In genomic region chr6:125789167-125789566, GRCh38 we compare ENCODE assay signal across 8 cellular contexts. TPM values are rescaled to one million over a fixed set of nuclear protein-coding genes. Genes with fewer than 3 reads are reported as not detected.
DNase-seq lines count a peak whose midpoint lies in the region; ATAC-seq and TF ChIP-seq lines count a peak whose summit lies in the region.

No MANE protein-coding gene starts in this region.

- TF ChIP-seq POLR2A in erythroblast (IDR thresholded peaks at IDR 0.05; ENCODE audit: low read length) = no peak
- no peak for TF ChIP-seq POLR2A in prostate gland (IDR thresholded peaks at IDR 0.05)

- H3K27ac ChIP-seq in DND-41 (ENCODE audit: low read length) = peak overlapping the region; percentile 82
- no peak overlapping the region for H3K27ac ChIP-seq in SJCRH30
- peak overlapping the region; percentile 94 to 95 for H3K27ac ChIP-seq in prostate gland

- peaks cover 7% of the 10 kb centered on the region; the same call in 1 of the 2 replicates for H3K36me3 ChIP-seq in DND-41 (ENCODE audit: insufficient read depth, low read length)
- H3K36me3 ChIP-seq in SJCRH30 = no peaks in the 10 kb centered on the region
- H3K36me3 ChIP-seq in prostate gland = no peaks in the 10 kb centered on the region

- peak overlapping the region; percentile 70 for H3K9ac ChIP-seq in DND-41 (ENCODE audit: low read depth, low read length)

- H3K4me3 ChIP-seq in DND-41 (ENCODE audit: low read depth in 1 of 2, low read length in 2 of 2) (no peak overlapping the region), SJCRH30 (peak overlapping the region; percentile 97; the same call in 1 of the 2 replicates), prostate gland (no peak overlapping the region)

- H3K27me3 ChIP-seq in DND-41 (ENCODE audit: insufficient read depth, low read length, poor library complexity) (no peaks in the 10 kb centered on the region), SJCRH30 (no peaks in the 10 kb centered on the region), prostate gland (replicated peaks; ENCODE audit: insufficient read depth) (no peaks in the 10 kb centered on the region)

- WGBS in prostate gland = 68% methylated on average over 1 of the region's 1 CpG

- H2AFZ ChIP-seq in DND-41 (ENCODE audit: low read depth, low read length) = peak overlapping the region; percentile 86

- H4K20me1 ChIP-seq in DND-41 (ENCODE audit: insufficient read depth, low read length) = no peaks in the 10 kb centered on the region

- intact Hi-C loops in prostate gland (cut with DNase I) = no loop called here

- no peaks in the 10 kb centered on the region for H3K9me3 ChIP-seq in DND-41 (ENCODE audit: insufficient read depth, low read length, severe bottlenecking)
- no peaks in the 10 kb centered on the region for H3K9me3 ChIP-seq in SJCRH30 (replicated peaks)
- H3K9me3 ChIP-seq in prostate gland = no peaks in the 10 kb centered on the region

- DNase-seq in DND-41 (no peak), SJCRH30 (no peak), erythroblast (lab: John Stamatoyannopoulos, UW) (peak; percentile 62 to 77), prostate gland (ENCODE audit: low spot score) (no peak), COR-L47 (lab: John Stamatoyannopoulos, UW) (no peak), nucleus accumbens (lab: John Stamatoyannopoulos, UW) (no peak), OCI-M1 (lab: John Stamatoyannopoulos, UW) (no peak)
- DNase-seq in NK-92 treated with Interleukin-12 subunit alpha and Interleukin-12 subunit beta, amount 100 ng/mL, for 24 hours (lab: John Stamatoyannopoulos, UW) = no peak

- peaks cover 46% of the 10 kb centered on the region for H3K4me1 ChIP-seq in DND-41 (ENCODE audit: insufficient read depth, low read length)
- H3K4me1 ChIP-seq in SJCRH30 = peaks cover 7% of the 10 kb centered on the region
- peaks cover 6% of the 10 kb centered on the region for H3K4me1 ChIP-seq in prostate gland (replicated peaks)

- no peak for ATAC-seq in DND-41 (ENCODE audit: insufficient read depth, low read depth)

- TF ChIP-seq CTCF in DND-41 (IDR thresholded peaks at IDR 0.05; ENCODE audit: borderline replicate concordance, extremely low read depth, low read length, poor library complexity, severe bottlenecking) (no peak), prostate gland (IDR thresholded peaks at IDR 0.05) (no peak)

- H3K79me2 ChIP-seq in DND-41 (ENCODE audit: insufficient read depth, low read length) = peaks cover 41% of the 10 kb centered on the region

- peak overlapping the region; percentile 65 for H3K4me2 ChIP-seq in DND-41 (ENCODE audit: insufficient read depth, low read length)

RNA-seq across cellular contexts. Expression of gene NCOA7, which starts 1.6 kb away (rescaled TPM):
- total RNA-seq in SJCRH30 (2014; rRNA removed; shearing (Covaris generic)) = 3.8 and 4.1 TPM in 2 replicates
- total RNA-seq in prostate gland = 10 to 100 TPM; 15.5 to 15.6 TPM

RNA-seq across cellular contexts. Expression of gene HEY2, which starts 39.7 kb away (rescaled TPM):
- 0.15 and 0.22 TPM in 2 replicates for total RNA-seq in SJCRH30 (2014; rRNA removed; shearing (Covaris generic))
- 1 to 10 TPM; 1.0 to 5.3 TPM for total RNA-seq in prostate gland

Comparison
In these comparisons a context has a peak if more than half of its experiments do, and no peak if none do; other contexts are left out.
1. DNase-seq: peak in erythroblast (2 of 2); none in DND-41 (single experiment), SJCRH30 (0 of 2), prostate gland (single experiment), COR-L47 (single experiment), NK-92 treated with Interleukin-12 subunit alpha and Interleukin-12 subunit beta, amount 100 ng/mL, for 24 hours (single experiment), nucleus accumbens (0 of 56) and OCI-M1 (single experiment).